1 cellular context compared by ENCODE assay signal in genomic region chr12:53975816-53976152, GRCh38.
TF ChIP-seq lines count a peak whose summit lies in the region.

No MANE protein-coding gene starts in this region.

TF ChIP-seq in GM12878, 131 proteins besides CTCF, POLR2A, EP300 and RAD21:
- TF ChIP-seq KAT2A (conservative IDR thresholded peaks at IDR 0.05; ENCODE audit: control insufficient read depth, low read depth, low read length) (no peak), NKRF (conservative IDR thresholded peaks at IDR 0.05) (no peak), ZBTB4 (CRISPR knock-in tag; IDR thresholded peaks at IDR 0.05) (no peak), BCL11A (IDR thresholded peaks at IDR 0.05; ENCODE audit: low read depth, low read length) (no peak), DPF2 (IDR thresholded peaks at IDR 0.05) (no peak), NFXL1 (IDR thresholded peaks at IDR 0.05; ENCODE audit: borderline replicate concordance) (no peak), GABPA (IDR thresholded peaks at IDR 0.05; ENCODE audit: low read depth) (no peak), IKZF2 (IDR thresholded peaks at IDR 0.05) (no peak), POLR2AphosphoS2 (IDR thresholded peaks at IDR 0.05; ENCODE audit: low read depth, low read length) (no peak), IRF3 (IDR thresholded peaks at IDR 0.05) (no peak), TARDBP (IDR thresholded peaks at IDR 0.05; ENCODE audit: borderline replicate concordance) (no peak), CEBPB (IDR thresholded peaks at IDR 0.05; ENCODE audit: borderline replicate concordance in 1 of 2, low read depth in 2 of 2, low read length in 2 of 2) (no peak), FOXK2 (IDR thresholded peaks at IDR 0.05) (no peak), HSF1 (IDR thresholded peaks at IDR 0.05; ENCODE audit: low read depth, low read length) (no peak), BACH1 (IDR thresholded peaks at IDR 0.05; ENCODE audit: borderline replicate concordance) (no peak), WRNIP1 (IDR thresholded peaks at IDR 0.05; ENCODE audit: borderline replicate concordance, low read depth, low read length) (no peak)
